19 cellular contexts compared by ENCODE assay signal in the genomic region with DNA sequence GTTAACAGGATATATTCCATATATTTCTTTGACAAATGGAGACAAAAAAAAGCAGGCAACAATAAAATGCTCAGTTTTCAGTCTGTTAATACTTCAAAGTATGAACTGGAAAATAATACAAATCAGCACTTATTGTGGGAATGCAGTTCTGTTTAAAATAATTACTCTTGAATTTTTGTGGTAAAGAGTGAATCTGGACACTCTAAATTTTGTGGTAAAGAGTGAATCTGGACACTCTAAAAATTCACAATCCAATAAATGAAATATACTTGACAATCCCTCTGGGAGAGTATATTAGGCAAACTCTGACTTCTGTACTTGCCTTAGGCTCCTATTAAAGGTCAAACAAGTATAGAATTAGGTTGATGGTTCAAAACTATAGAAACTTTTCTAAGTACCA.
"Had no signal": no experiment of that assay in that cellular context is flagged by ENCODE, and none has a peak within 500 bp of the region (broad histone marks: within the 10 kb centered on the region; RNA-seq: fewer than 3 reads in every experiment).

No MANE protein-coding gene starts in this region.

- H3K27me3 ChIP-seq: colonic mucosa, esophagus squamous epithelium, foreskin keratinocyte, ovary, right atrium auricular region, suprapubic skin, thyroid gland had no signal

- H3K27ac Mint-ChIP-seq: stimulated activated effector memory CD8-positive, alpha-beta T cell treated with anti-CD3 and anti-CD28 coated beads, Interleukin-12 subunit alpha, Interleukin-12 subunit beta, amount 100 ng/mL, for 72 hours; type B pancreatic cell had no signal

- H3K9me3 ChIP-seq: colonic mucosa, esophagus squamous epithelium, ovary, right atrium auricular region, sigmoid colon, suprapubic skin, thyroid gland had no signal

- H3K4me3 ChIP-seq: colonic mucosa, esophagus squamous epithelium, ovary, right atrium auricular region, sigmoid colon, suprapubic skin, thyroid gland had no signal

- H3K9me3 Mint-ChIP-seq: naive thymus-derived CD8-positive, alpha-beta T cell; neural crest cell; stimulated activated effector memory CD8-positive, alpha-beta T cell treated with anti-CD3 and anti-CD28 coated beads, Interleukin-12 subunit alpha, Interleukin-12 subunit beta, amount 100 ng/mL, for 72 hours; type B pancreatic cell had no signal

- H3K4me3 Mint-ChIP-seq: naive thymus-derived CD8-positive, alpha-beta T cell; neural crest cell; stimulated activated effector memory CD8-positive, alpha-beta T cell treated with anti-CD3 and anti-CD28 coated beads, Interleukin-12 subunit alpha, Interleukin-12 subunit beta, amount 100 ng/mL, for 72 hours; type B pancreatic cell had no signal

- H3K36me3 Mint-ChIP-seq: naive thymus-derived CD8-positive, alpha-beta T cell; stimulated activated effector memory CD8-positive, alpha-beta T cell treated with anti-CD3 and anti-CD28 coated beads, Interleukin-12 subunit alpha, Interleukin-12 subunit beta, amount 100 ng/mL, for 72 hours; type B pancreatic cell had no signal

- H3K36me3 ChIP-seq: colonic mucosa, esophagus squamous epithelium, ovary, right atrium auricular region, sigmoid colon, suprapubic skin, thyroid gland had no signal

- H3K27me3 Mint-ChIP-seq: naive thymus-derived CD8-positive, alpha-beta T cell; type B pancreatic cell had no signal

- H3K27ac ChIP-seq: colonic mucosa, esophagus squamous epithelium, foreskin keratinocyte, ovary, sigmoid colon, suprapubic skin, thyroid gland had no signal

- H3K4me1 ChIP-seq: colonic mucosa had no signal

- DNase-seq: colonic mucosa; dermis blood vessel endothelial cell; esophagus squamous epithelium; foreskin keratinocyte; left colon; left ventricle myocardium superior; mesendoderm; naive thymus-derived CD8-positive, alpha-beta T cell; ovary; sigmoid colon; stimulated activated CD4-positive, alpha-beta T cell treated with anti-CD3 and anti-CD28 coated beads, Interleukin-4, amount 100 ng/mL, for 1 hour; stimulated activated CD8-positive, alpha-beta memory T cell treated with anti-CD3 and anti-CD28 coated beads, Interleukin-4, amount 100 ng/mL, for 48 hours; stimulated activated naive CD8-positive, alpha-beta T cell treated with anti-CD3 and anti-CD28 coated beads, Interleukin-15, Interleukin-2, amounts not matched to agents 100 U/mL and 50 U/mL, for 24 hours; thyroid gland had no signal
